ENCODE assay signal across 3 cellular contexts in genomic region chr10:32985341-32985764, GRCh38.
TF ChIP-seq lines count a peak whose summit lies in the region.

No MANE protein-coding gene starts in this region.

TF ChIP-seq in SK-N-SH, 30 proteins besides CTCF, POLR2A, EP300 and RAD21:
- TF ChIP-seq PBX3 (IDR thresholded peaks at IDR 0.05) (peak; percentile 62), RCOR1 (IDR thresholded peaks at IDR 0.05; ENCODE audit: low read length) (no peak), MAX (IDR thresholded peaks at IDR 0.05; ENCODE audit: low read depth) (no peak), REST (IDR thresholded peaks at IDR 0.05; ENCODE audit: low read depth, low read length) (no peak), RXRA (IDR thresholded peaks at IDR 0.05; ENCODE audit: borderline replicate concordance, low read depth) (no peak), EZH2phosphoT487 (IDR thresholded peaks at IDR 0.05; ENCODE audit: borderline replicate concordance, low read depth) (no peak)
TF ChIP-seq in SK-N-SH: peak in this region for 1.

TF ChIP-seq in SK-N-SH treated with all-trans-retinoic acid at 6 μM for 48 hours, 23 proteins besides CTCF, POLR2A, EP300 and RAD21:
- no peak for TF ChIP-seq PPARA (CRISPR knock-in tag; IDR thresholded peaks at IDR 0.05; ENCODE audit: borderline replicate concordance)
- TF ChIP-seq POU6F1 (CRISPR knock-in tag; IDR thresholded peaks at IDR 0.05; ENCODE audit: borderline replicate concordance, low read depth), result no peak
- TF ChIP-seq ZNF565 (CRISPR knock-in tag; conservative IDR thresholded peaks at IDR 0.05; ENCODE audit: low read depth), result no peak
- TF ChIP-seq PATZ1 (CRISPR knock-in tag; IDR thresholded peaks at IDR 0.05; ENCODE audit: borderline replicate concordance), result no peak
- TF ChIP-seq ZNF70 (CRISPR knock-in tag; IDR thresholded peaks at IDR 0.05), result no peak
- TF ChIP-seq OSR1 (CRISPR knock-in tag; IDR thresholded peaks at IDR 0.05), result no peak
- TF ChIP-seq TOX (CRISPR knock-in tag; IDR thresholded peaks at IDR 0.05; ENCODE audit: borderline replicate concordance), result no peak
- TF ChIP-seq ZNF8 (CRISPR knock-in tag; IDR thresholded peaks at IDR 0.05), result no peak
- TF ChIP-seq ZFP3 (CRISPR knock-in tag; IDR thresholded peaks at IDR 0.05), result no peak

TF ChIP-seq in K562, 482 proteins besides CTCF, POLR2A, EP300 and RAD21:
- TF ChIP-seq CHD1 (IDR thresholded peaks at IDR 0.05; ENCODE audit: low read length) (no peak), MYNN (IDR thresholded peaks at IDR 0.05) (no peak), MYNN (CRISPR knock-in tag; IDR thresholded peaks at IDR 0.05) (no peak), U2AF1 (optimal IDR thresholded peaks at IDR 0.05; ENCODE audit: low read depth, low read length) (no peak), PBX2 (CRISPR knock-in tag; IDR thresholded peaks at IDR 0.05; ENCODE audit: low read depth) (no peak), PBX2 (tag; conservative IDR thresholded peaks at IDR 0.05; ENCODE audit: low read depth) (no peak)
